8 cellular contexts compared by ENCODE assay signal in the genomic region with DNA sequence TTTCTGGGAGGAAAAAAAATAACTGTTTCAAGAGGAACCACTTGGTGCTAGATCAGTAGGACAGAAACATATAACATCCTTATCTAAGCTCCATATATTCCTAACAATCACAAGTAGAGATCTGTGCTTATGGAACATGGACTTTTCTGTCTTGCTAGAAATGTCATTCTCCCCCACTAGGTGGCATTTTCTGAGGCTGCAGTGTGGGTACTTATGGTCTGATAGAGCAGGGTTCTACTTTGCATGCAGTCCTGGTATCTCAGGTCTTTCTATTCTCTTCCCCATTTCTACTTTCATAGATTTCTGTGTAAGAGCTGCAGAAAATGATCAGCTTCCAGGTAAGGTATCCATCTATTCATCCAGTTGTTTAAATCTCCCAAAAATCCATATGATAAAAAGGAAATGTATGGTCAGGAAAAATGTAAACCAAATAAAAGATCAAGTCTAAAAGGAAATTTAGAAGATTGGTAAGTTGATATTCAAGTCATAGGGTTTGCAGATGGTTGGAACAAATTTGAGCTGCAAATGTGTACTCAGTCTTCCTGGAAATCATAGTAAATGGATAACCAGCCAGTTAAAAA. TPM values are rescaled to one million over a fixed set of nuclear protein-coding genes. Genes with fewer than 3 reads are reported as not detected.
A peak's percentile ranks its signal among the peaks of the same experiment; 100 is the strongest.
DNase-seq lines count a peak whose midpoint lies in the region; ATAC-seq and TF ChIP-seq lines count a peak whose summit lies in the region.

No MANE protein-coding gene starts in this region.

- peaks cover 4 to 13% of the 10 kb centered on the region in 2 experiments; a peak in 2 of 3 replicates for H3K36me3 ChIP-seq in HEK293 (ENCODE audit: control insufficient read depth in 2 of 2, insufficient read depth in 1 of 2, low read length in 2 of 2)

- no peak overlapping the region for H3K27ac ChIP-seq in HEK293 (ENCODE audit: extremely low read depth, low read depth, low read length)

- no peak overlapping the region for H3K27ac Mint-ChIP-seq in activated T-helper 1 cell treated with anti-CD3 and anti-CD28 coated beads, Interleukin-12 subunit alpha, Interleukin-12 subunit beta, Interleukin-2, Interleukin-4 antibody, amounts not matched to agents 30 ng/mL and 10 ng/mL and 1 ng/mL, durations not matched to agents 14 hours and 24 hours and 36 hours

- H3K4me1 ChIP-seq in HEK293 (ENCODE audit: control insufficient read depth, insufficient read depth, low read length): no peaks in the 10 kb centered on the region

- H3K9me3 Mint-ChIP-seq in activated T-helper 1 cell treated with anti-CD3 and anti-CD28 coated beads, Interleukin-12 subunit alpha, Interleukin-12 subunit beta, Interleukin-2, Interleukin-4 antibody, amounts not matched to agents 30 ng/mL and 10 ng/mL and 1 ng/mL, durations not matched to agents 14 hours and 24 hours and 36 hours: peaks cover 13% of the 10 kb centered on the region

- H3K4me3 Mint-ChIP-seq in activated T-helper 1 cell treated with anti-CD3 and anti-CD28 coated beads, Interleukin-12 subunit alpha, Interleukin-12 subunit beta, Interleukin-2, Interleukin-4 antibody, amounts not matched to agents 30 ng/mL and 10 ng/mL and 1 ng/mL, durations not matched to agents 14 hours and 24 hours and 36 hours: peak overlapping the region; percentile 97

- DNase-seq in DMS153 treated with DMSO at 0.1 percent for 48 hours (lab: John Stamatoyannopoulos, UW; ENCODE audit: unreplicated experiment) (peak; percentile 66), NCI-H69 (lab: John Stamatoyannopoulos, UW) (peak; percentile 61), hepatic stellate cell (ENCODE audit: low spot score) (peak; percentile 47)
- DNase-seq in activated T-helper 1 cell treated with anti-CD3 and anti-CD28 coated beads, Interleukin-12 subunit alpha, Interleukin-12 subunit beta, Interleukin-2, Interleukin-4 antibody, amounts not matched to agents 30 ng/mL and 10 ng/mL and 1 ng/mL, durations not matched to agents 14 hours and 24 hours and 36 hours (ENCODE audit: low spot score): peak; percentile 11
- peak; percentile 6 for DNase-seq in stimulated activated CD4-positive, alpha-beta T cell treated with anti-CD3 and anti-CD28 coated beads, Interleukin-4, amount 100 ng/mL, for 1 hour

- ATAC-seq in GM18873 (IDR thresholded peaks at IDR 0.05; ENCODE audit: low FRiP score, unreplicated experiment) (no peak), HG03521 (IDR thresholded peaks at IDR 0.05; ENCODE audit: unreplicated experiment) (no peak)

- CTCF ChIA-PET in HEK293 (lab: Yijun Ruan, JAX): interaction anchor here (0.6 to 1.8 kb wide), 38 partner anchors 8 to 743 kb away, joined by 3 to 16 read pairs (median 4); a partner anchor contains a TSS

- H3K27me3 Mint-ChIP-seq in activated T-helper 1 cell treated with anti-CD3 and anti-CD28 coated beads, Interleukin-12 subunit alpha, Interleukin-12 subunit beta, Interleukin-2, Interleukin-4 antibody, amounts not matched to agents 30 ng/mL and 10 ng/mL and 1 ng/mL, durations not matched to agents 14 hours and 24 hours and 36 hours (ENCODE audit: insufficient read depth): peaks cover 2% of the 10 kb centered on the region

- peak; percentile 55; the same call in 1 of the 2 replicates for TF ChIP-seq CTCF in HEK293 (tag by site-specific recombination; IDR thresholded peaks at IDR 0.05)

- peaks cover 26% of the 10 kb centered on the region for H3K4me1 Mint-ChIP-seq in activated T-helper 1 cell treated with anti-CD3 and anti-CD28 coated beads, Interleukin-12 subunit alpha, Interleukin-12 subunit beta, Interleukin-2, Interleukin-4 antibody, amounts not matched to agents 30 ng/mL and 10 ng/mL and 1 ng/mL, durations not matched to agents 14 hours and 24 hours and 36 hours (ENCODE audit: low read depth)

- POLR2A ChIA-PET in HEK293 (lab: Yijun Ruan, JAX): interaction anchor here (1.0 to 2.4 kb wide), 3 partner anchors 24 to 159 kb away, joined by 4 to 17 read pairs (median 17); a partner anchor contains a TSS

- H3K36me3 Mint-ChIP-seq in activated T-helper 1 cell treated with anti-CD3 and anti-CD28 coated beads, Interleukin-12 subunit alpha, Interleukin-12 subunit beta, Interleukin-2, Interleukin-4 antibody, amounts not matched to agents 30 ng/mL and 10 ng/mL and 1 ng/mL, durations not matched to agents 14 hours and 24 hours and 36 hours (ENCODE audit: low read depth): peaks cover 27% of the 10 kb centered on the region

- intact Hi-C loops in activated T-helper 1 cell treated with anti-CD3 and anti-CD28 coated beads, Interleukin-12 subunit alpha, Interleukin-12 subunit beta, Interleukin-2, Interleukin-4 antibody, amounts not matched to agents 30 ng/mL and 10 ng/mL and 1 ng/mL, durations not matched to agents 14 hours and 24 hours and 36 hours (cut with micrococcal nuclease): loop anchor here (2.0 to 10.0 kb wide), 2 partner anchors 132 to 332 kb away; a partner anchor contains a TSS

- H3K4me3 ChIP-seq in HEK293 (ENCODE audit: low read depth, low read length): no peak overlapping the region

- no peaks in the 10 kb centered on the region for H3K9me3 ChIP-seq in HEK293 (ENCODE audit: control insufficient read depth, insufficient read depth, low read depth, low read length)

TF ChIP-seq in HEK293, 187 proteins besides CTCF, POLR2A, EP300 and RAD21 (continues in another document):
- TF ChIP-seq ZNF23 (tag by site-specific recombination; IDR thresholded peaks at IDR 0.05; ENCODE audit: borderline replicate concordance): no peak
- TF ChIP-seq ZNF132 (tag by site-specific recombination; IDR thresholded peaks at IDR 0.05; ENCODE audit: borderline replicate concordance): no peak
- peak; percentile 19; the same call in 1 of the 2 replicates for TF ChIP-seq ZSCAN30 (tag by site-specific recombination; IDR thresholded peaks at IDR 0.05)
- TF ChIP-seq ZBTB17 (tag by site-specific recombination; IDR thresholded peaks at IDR 0.05): peak; percentile 56
- peak; percentile 47; the same call in 1 of the 2 replicates for TF ChIP-seq ZNF660 (tag by site-specific recombination; IDR thresholded peaks at IDR 0.05)
- TF ChIP-seq SP3 (tag by site-specific recombination; IDR thresholded peaks at IDR 0.05): no peak
- no peak for TF ChIP-seq ZNF211 (tag by site-specific recombination; IDR thresholded peaks at IDR 0.05; ENCODE audit: low read depth)
- no peak for TF ChIP-seq HOXD13 (CRISPR knock-in tag; IDR thresholded peaks at IDR 0.05; ENCODE audit: borderline replicate concordance)
- TF ChIP-seq ZNF571 (tag by site-specific recombination; IDR thresholded peaks at IDR 0.05): no peak
- no peak for TF ChIP-seq ZNF473 (tag by site-specific recombination; IDR thresholded peaks at IDR 0.05)
- no peak for TF ChIP-seq GLI2 (tag by site-specific recombination; IDR thresholded peaks at IDR 0.05; ENCODE audit: borderline replicate concordance, low read depth)
- TF ChIP-seq ZNF366 (tag by site-specific recombination; conservative IDR thresholded peaks at IDR 0.05): 0 out of 2 replicates have a peak, but pooled peaks have one; percentile 15
- TF ChIP-seq, protein P1, sequence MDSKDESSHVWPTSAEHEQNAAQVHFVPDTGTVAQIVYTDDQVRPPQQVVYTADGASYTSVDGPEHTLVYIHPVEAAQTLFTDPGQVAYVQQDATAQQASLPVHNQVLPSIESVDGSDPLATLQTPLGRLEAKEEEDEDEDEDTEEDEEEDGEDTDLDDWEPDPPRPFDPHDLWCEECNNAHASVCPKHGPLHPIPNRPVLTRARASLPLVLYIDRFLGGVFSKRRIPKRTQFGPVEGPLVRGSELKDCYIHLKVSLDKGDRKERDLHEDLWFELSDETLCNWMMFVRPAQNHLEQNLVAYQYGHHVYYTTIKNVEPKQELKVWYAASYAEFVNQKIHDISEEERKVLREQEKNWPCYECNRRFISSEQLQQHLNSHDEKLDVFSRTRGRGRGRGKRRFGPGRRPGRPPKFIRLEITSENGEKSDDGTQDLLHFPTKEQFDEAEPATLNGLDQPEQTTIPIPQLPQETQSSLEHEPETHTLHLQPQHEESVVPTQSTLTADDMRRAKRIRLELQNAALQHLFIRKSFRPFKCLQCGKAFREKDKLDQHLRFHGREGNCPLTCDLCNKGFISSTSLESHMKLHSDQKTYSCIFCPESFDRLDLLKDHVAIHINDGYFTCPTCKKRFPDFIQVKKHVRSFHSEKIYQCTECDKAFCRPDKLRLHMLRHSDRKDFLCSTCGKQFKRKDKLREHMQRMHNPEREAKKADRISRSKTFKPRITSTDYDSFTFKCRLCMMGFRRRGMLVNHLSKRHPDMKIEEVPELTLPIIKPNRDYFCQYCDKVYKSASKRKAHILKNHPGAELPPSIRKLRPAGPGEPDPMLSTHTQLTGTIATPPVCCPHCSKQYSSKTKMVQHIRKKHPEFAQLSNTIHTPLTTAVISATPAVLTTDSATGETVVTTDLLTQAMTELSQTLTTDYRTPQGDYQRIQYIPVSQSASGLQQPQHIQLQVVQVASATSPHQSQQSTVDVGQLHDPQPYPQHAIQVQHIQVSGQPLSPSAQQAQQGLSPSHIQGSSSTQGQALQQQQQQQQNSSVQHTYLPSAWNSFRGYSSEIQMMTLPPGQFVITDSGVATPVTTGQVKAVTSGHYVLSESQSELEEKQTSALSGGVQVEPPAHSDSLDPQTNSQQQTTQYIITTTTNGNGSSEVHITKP (tag by site-specific recombination; IDR thresholded peaks at IDR 0.05): peak; percentile 19; the same call in 1 of the 2 replicates
- no peak for TF ChIP-seq ZNF394 (tag by site-specific recombination; IDR thresholded peaks at IDR 0.05; ENCODE audit: borderline replicate concordance)
- TF ChIP-seq ZFHX2 (tag by site-specific recombination; conservative IDR thresholded peaks at IDR 0.05): no peak
- TF ChIP-seq ZNF654 (tag by site-specific recombination; IDR thresholded peaks at IDR 0.05; ENCODE audit: low read depth): peak; percentile 30
- no peak for TF ChIP-seq ZNF416 (tag by site-specific recombination; IDR thresholded peaks at IDR 0.05)
- no peak for TF ChIP-seq ZNF157 (tag by site-specific recombination; IDR thresholded peaks at IDR 0.05)
- no peak for TF ChIP-seq BCL11B (tag by site-specific recombination; IDR thresholded peaks at IDR 0.05; ENCODE audit: low read depth)
- TF ChIP-seq HOXA7 (CRISPR knock-in tag; IDR thresholded peaks at IDR 0.05; ENCODE audit: borderline replicate concordance): no peak

RNA-seq across cellular contexts. Expression of a gene that starts 1.5 kb away (rescaled TPM):
- total RNA-seq in activated T-helper 1 cell treated with anti-CD3 and anti-CD28 coated beads, Interleukin-12 subunit alpha, Interleukin-12 subunit beta, Interleukin-2, Interleukin-4 antibody, amounts not matched to agents 30 ng/mL and 10 ng/mL and 1 ng/mL, durations not matched to agents 14 hours and 24 hours and 36 hours: 4.9 and 6.0 TPM in 2 replicates

RNA-seq across cellular contexts. Expression of a gene that starts 24.4 kb away (rescaled TPM):
- 18.2 and 18.3 TPM in 2 replicates for total RNA-seq in activated T-helper 1 cell treated with anti-CD3 and anti-CD28 coated beads, Interleukin-12 subunit alpha, Interleukin-12 subunit beta, Interleukin-2, Interleukin-4 antibody, amounts not matched to agents 30 ng/mL and 10 ng/mL and 1 ng/mL, durations not matched to agents 14 hours and 24 hours and 36 hours

RNA-seq across cellular contexts. Expression of a gene that starts 55.8 kb away (rescaled TPM):
- total RNA-seq in activated T-helper 1 cell treated with anti-CD3 and anti-CD28 coated beads, Interleukin-12 subunit alpha, Interleukin-12 subunit beta, Interleukin-2, Interleukin-4 antibody, amounts not matched to agents 30 ng/mL and 10 ng/mL and 1 ng/mL, durations not matched to agents 14 hours and 24 hours and 36 hours: 3.9 and 4.0 TPM in 2 replicates

Comparison
In these comparisons a context has a peak if more than half of its experiments do, and no peak if none do; other contexts are left out.
1. DNase-seq: peak in every context shown above with its lines; median percentile 66 in DMS153 treated with DMSO at 0.1 percent for 48 hours; 61 in NCI-H69; 47 in hepatic stellate cell; 11 in activated T-helper 1 cell treated with anti-CD3 and anti-CD28 coated beads, Interleukin-12 subunit alpha, Interleukin-12 subunit beta, Interleukin-2, Interleukin-4 antibody, amounts not matched to agents 30 ng/mL and 10 ng/mL and 1 ng/mL, durations not matched to agents 14 hours and 24 hours and 36 hours; 6 in stimulated activated CD4-positive, alpha-beta T cell treated with anti-CD3 and anti-CD28 coated beads, Interleukin-4, amount 100 ng/mL, for 1 hour.